1 cellular context compared by ENCODE assay signal in the genomic region with DNA sequence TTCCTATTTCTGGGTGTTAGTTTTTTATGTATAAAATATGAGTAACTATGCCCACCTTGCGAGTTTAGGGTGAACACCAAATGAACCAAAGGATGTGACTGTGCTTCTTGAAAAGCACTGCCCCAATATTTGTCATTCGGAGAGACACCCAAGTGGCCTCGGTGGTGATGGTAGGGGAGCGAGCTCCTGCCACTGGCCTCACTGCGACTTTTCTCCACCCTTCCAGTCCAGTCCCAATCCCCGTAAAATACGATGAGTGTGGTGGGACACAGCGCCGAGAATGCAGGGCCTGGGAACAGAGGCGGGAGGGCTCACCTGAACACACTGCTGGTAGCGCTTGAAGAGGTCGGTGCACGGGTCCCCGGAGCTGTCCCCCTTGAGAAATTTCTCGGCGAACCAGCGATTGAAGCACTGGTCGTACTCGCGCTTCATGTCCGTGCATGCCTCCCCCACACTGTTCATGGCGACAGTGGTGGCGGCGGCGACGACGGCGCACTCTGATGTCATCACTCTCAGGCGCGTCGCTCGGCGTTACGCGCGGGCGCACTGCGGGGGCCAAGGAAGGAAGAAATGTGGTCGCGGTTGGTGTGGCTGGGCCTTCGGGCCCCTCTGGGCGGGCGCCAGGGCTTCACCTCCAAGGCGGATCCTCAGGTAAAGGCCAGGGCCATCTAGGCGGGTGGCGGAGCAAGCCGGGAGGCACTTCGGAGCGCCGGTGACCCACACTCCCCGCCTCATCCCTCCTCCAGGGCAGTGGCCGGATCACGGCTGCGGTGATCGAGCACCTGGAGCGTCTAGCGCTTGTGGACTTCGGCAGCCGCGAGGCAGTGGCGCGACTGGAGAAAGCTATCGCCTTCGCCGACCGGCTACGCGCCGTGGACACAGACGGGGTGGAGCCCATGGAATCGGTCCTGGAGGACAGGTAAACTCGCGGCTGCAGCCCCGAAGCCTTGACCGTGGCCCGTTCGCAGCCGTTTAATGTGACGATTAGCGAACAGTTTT.
TF ChIP-seq lines count a peak whose summit lies in the region.

A gene with protein sequence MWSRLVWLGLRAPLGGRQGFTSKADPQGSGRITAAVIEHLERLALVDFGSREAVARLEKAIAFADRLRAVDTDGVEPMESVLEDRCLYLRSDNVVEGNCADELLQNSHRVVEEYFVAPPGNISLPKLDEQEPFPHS (plus strand): TSS at position 534 of the 999 bp plus-strand sequence. CDS start 37 bp downstream, at position 571.
A gene (minus strand): TSS at position 474 of the 999 bp plus-strand sequence. CDS start 12 bp downstream, at position 462.

TF ChIP-seq in HepG2, 621 proteins besides CTCF, POLR2A, EP300 and RAD21 (continued from another document and continues in another):
- TF ChIP-seq CCAR2 (optimal IDR thresholded peaks at IDR 0.05; ENCODE audit: low read depth, low read length) (no peak), ZNF672 (CRISPR knock-in tag; IDR thresholded peaks at IDR 0.05) (no peak), PITX1 (CRISPR knock-in tag; IDR thresholded peaks at IDR 0.05) (peak; percentile 60; the same call in 1 of the 2 replicates), MED8 (CRISPR knock-in tag; IDR thresholded peaks at IDR 0.05; ENCODE audit: insufficient replicate concordance) (peak; percentile 68), ZNF567 (CRISPR knock-in tag; IDR thresholded peaks at IDR 0.05; ENCODE audit: borderline replicate concordance) (peak; percentile 89; the same call in 1 of the 2 replicates), HDAC6 (IDR thresholded peaks at IDR 0.05; ENCODE audit: low read depth, low read length) (no peak), EZH2 (conservative IDR thresholded peaks at IDR 0.05; ENCODE audit: low read depth, low read length) (no peak), FOXM1 (CRISPR knock-in tag; IDR thresholded peaks at IDR 0.05) (peak; percentile 58; the same call in 1 of the 2 replicates), ZNF652 (CRISPR knock-in tag; IDR thresholded peaks at IDR 0.05; ENCODE audit: borderline replicate concordance, low read depth) (peak; percentile 35; the same call in 1 of the 2 replicates), GTF3A (CRISPR knock-in tag; conservative IDR thresholded peaks at IDR 0.05) (peak; percentile 93; the same call in 1 of the 2 replicates), ZNF329 (CRISPR knock-in tag; IDR thresholded peaks at IDR 0.05; ENCODE audit: low read depth) (peak; percentile 87), NCOR1 (IDR thresholded peaks at IDR 0.05; ENCODE audit: borderline replicate concordance, low read length) (no peak), NFIC (IDR thresholded peaks at IDR 0.05; ENCODE audit: low read length) (no peak), ZSCAN22 (CRISPR knock-in tag; IDR thresholded peaks at IDR 0.05) (no peak; the same call in 1 of the 2 replicates), KDM4B (CRISPR knock-in tag; IDR thresholded peaks at IDR 0.05) (peak; percentile 93), MATR3 (CRISPR knock-in tag; IDR thresholded peaks at IDR 0.05) (no peak), PAX8 (CRISPR knock-in tag; IDR thresholded peaks at IDR 0.05; ENCODE audit: borderline replicate concordance) (peak; percentile 88; the same call in 1 of the 2 replicates), RARG (CRISPR knock-in tag; IDR thresholded peaks at IDR 0.05; ENCODE audit: low read depth) (no peak), ZBTB8A (CRISPR knock-in tag; IDR thresholded peaks at IDR 0.05; ENCODE audit: borderline replicate concordance, low read depth) (0 out of 2 replicates have a peak, but pooled peaks have one; percentile 70), MIER3 (CRISPR knock-in tag; IDR thresholded peaks at IDR 0.05; ENCODE audit: borderline replicate concordance) (peak; percentile 97), MEF2D (CRISPR knock-in tag; IDR thresholded peaks at IDR 0.05) (peak; percentile 55)
- TF ChIP-seq, protein P1, sequence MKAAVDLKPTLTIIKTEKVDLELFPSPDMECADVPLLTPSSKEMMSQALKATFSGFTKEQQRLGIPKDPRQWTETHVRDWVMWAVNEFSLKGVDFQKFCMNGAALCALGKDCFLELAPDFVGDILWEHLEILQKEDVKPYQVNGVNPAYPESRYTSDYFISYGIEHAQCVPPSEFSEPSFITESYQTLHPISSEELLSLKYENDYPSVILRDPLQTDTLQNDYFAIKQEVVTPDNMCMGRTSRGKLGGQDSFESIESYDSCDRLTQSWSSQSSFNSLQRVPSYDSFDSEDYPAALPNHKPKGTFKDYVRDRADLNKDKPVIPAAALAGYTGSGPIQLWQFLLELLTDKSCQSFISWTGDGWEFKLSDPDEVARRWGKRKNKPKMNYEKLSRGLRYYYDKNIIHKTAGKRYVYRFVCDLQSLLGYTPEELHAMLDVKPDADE (CRISPR knock-in tag; IDR thresholded peaks at IDR 0.05), result no peak
- TF ChIP-seq, protein P2, sequence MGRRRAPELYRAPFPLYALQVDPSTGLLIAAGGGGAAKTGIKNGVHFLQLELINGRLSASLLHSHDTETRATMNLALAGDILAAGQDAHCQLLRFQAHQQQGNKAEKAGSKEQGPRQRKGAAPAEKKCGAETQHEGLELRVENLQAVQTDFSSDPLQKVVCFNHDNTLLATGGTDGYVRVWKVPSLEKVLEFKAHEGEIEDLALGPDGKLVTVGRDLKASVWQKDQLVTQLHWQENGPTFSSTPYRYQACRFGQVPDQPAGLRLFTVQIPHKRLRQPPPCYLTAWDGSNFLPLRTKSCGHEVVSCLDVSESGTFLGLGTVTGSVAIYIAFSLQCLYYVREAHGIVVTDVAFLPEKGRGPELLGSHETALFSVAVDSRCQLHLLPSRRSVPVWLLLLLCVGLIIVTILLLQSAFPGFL (CRISPR knock-in tag; IDR thresholded peaks at IDR 0.05), result no peak
- TF ChIP-seq, protein P3, sequence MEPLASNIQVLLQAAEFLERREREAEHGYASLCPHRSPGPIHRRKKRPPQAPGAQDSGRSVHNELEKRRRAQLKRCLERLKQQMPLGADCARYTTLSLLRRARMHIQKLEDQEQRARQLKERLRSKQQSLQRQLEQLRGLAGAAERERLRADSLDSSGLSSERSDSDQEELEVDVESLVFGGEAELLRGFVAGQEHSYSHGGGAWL (CRISPR knock-in tag; IDR thresholded peaks at IDR 0.05), result peak; percentile 80; the same call in 1 of the 2 replicates
- TF ChIP-seq, protein P4, sequence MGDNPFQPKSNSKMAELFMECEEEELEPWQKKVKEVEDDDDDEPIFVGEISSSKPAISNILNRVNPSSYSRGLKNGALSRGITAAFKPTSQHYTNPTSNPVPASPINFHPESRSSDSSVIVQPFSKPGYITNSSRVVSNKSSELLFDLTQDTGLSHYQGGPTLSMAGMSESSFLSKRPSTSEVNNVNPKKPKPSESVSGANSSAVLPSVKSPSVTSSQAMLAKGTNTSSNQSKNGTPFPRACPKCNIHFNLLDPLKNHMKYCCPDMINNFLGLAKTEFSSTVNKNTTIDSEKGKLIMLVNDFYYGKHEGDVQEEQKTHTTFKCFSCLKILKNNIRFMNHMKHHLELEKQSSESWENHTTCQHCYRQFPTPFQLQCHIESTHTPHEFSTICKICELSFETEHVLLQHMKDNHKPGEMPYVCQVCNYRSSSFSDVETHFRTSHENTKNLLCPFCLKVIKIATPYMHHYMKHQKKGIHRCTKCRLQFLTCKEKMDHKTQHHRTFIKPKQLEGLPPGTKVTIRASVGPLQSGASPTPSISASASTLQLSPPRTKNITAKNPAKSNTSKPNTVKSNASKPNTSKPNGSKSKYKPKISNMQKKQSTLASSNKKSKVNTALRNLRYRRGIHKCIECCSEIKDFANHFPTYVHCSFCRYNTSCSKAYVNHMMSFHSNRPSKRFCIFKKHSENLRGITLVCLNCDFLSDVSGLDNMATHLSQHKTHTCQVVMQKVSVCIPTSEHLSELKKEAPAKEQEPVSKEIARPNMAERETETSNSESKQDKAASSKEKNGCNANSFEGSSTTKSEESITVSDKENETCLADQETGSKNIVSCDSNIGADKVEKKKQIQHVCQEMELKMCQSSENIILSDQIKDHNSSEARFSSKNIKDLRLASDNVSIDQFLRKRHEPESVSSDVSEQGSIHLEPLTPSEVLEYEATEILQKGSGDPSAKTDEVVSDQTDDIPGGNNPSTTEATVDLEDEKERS (CRISPR knock-in tag; IDR thresholded peaks at IDR 0.05), result 0 out of 2 replicates have a peak, but pooled peaks have one; percentile 72
- TF ChIP-seq, protein P5, sequence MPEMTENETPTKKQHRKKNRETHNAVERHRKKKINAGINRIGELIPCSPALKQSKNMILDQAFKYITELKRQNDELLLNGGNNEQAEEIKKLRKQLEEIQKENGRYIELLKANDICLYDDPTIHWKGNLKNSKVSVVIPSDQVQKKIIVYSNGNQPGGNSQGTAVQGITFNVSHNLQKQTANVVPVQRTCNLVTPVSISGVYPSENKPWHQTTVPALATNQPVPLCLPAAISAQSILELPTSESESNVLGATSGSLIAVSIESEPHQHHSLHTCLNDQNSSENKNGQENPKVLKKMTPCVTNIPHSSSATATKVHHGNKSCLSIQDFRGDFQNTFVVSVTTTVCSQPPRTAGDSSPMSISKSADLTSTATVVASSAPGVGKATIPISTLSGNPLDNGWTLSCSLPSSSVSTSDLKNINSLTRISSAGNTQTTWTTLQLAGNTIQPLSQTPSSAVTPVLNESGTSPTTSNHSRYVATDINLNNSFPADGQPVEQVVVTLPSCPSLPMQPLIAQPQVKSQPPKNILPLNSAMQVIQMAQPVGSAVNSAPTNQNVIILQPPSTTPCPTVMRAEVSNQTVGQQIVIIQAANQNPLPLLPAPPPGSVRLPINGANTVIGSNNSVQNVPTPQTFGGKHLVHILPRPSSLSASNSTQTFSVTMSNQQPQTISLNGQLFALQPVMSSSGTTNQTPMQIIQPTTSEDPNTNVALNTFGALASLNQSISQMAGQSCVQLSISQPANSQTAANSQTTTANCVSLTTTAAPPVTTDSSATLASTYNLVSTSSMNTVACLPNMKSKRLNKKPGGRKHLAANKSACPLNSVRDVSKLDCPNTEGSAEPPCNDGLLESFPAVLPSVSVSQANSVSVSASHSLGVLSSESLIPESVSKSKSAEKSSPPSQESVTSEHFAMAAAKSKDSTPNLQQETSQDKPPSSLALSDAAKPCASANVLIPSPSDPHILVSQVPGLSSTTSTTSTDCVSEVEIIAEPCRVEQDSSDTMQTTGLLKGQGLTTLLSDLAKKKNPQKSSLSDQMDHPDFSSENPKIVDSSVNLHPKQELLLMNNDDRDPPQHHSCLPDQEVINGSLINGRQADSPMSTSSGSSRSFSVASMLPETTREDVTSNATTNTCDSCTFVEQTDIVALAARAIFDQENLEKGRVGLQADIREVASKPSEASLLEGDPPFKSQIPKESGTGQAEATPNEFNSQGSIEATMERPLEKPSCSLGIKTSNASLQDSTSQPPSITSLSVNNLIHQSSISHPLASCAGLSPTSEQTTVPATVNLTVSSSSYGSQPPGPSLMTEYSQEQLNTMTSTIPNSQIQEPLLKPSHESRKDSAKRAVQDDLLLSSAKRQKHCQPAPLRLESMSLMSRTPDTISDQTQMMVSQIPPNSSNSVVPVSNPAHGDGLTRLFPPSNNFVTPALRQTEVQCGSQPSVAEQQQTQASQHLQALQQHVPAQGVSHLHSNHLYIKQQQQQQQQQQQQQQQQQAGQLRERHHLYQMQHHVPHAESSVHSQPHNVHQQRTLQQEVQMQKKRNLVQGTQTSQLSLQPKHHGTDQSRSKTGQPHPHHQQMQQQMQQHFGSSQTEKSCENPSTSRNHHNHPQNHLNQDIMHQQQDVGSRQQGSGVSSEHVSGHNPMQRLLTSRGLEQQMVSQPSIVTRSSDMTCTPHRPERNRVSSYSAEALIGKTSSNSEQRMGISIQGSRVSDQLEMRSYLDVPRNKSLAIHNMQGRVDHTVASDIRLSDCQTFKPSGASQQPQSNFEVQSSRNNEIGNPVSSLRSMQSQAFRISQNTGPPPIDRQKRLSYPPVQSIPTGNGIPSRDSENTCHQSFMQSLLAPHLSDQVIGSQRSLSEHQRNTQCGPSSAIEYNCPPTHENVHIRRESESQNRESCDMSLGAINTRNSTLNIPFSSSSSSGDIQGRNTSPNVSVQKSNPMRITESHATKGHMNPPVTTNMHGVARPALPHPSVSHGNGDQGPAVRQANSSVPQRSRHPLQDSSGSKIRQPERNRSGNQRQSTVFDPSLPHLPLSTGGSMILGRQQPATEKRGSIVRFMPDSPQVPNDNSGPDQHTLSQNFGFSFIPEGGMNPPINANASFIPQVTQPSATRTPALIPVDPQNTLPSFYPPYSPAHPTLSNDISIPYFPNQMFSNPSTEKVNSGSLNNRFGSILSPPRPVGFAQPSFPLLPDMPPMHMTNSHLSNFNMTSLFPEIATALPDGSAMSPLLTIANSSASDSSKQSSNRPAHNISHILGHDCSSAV (CRISPR knock-in tag; IDR thresholded peaks at IDR 0.05; ENCODE audit: borderline replicate concordance), result no peak
- TF ChIP-seq, protein P6, sequence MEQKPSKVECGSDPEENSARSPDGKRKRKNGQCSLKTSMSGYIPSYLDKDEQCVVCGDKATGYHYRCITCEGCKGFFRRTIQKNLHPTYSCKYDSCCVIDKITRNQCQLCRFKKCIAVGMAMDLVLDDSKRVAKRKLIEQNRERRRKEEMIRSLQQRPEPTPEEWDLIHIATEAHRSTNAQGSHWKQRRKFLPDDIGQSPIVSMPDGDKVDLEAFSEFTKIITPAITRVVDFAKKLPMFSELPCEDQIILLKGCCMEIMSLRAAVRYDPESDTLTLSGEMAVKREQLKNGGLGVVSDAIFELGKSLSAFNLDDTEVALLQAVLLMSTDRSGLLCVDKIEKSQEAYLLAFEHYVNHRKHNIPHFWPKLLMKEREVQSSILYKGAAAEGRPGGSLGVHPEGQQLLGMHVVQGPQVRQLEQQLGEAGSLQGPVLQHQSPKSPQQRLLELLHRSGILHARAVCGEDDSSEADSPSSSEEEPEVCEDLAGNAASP (CRISPR knock-in tag; IDR thresholded peaks at IDR 0.05; ENCODE audit: borderline replicate concordance), result peak; percentile 82
- TF ChIP-seq, protein P7, sequence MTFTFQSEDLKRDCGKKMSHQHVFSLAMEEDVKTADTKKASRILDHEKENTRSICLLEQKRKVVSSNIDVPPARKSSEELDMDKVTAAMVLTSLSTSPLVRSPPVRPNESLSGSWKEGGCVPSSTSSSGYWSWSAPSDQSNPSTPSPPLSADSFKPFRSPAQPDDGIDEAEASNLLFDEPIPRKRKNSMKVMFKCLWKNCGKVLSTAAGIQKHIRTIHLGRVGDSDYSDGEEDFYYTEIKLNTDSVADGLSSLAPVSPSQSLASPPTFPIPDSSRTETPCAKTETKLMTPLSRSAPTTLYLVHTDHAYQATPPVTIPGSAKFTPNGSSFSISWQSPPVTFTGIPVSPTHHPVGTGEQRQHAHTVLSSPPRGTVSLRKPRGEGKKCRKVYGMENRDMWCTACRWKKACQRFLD (CRISPR knock-in tag; IDR thresholded peaks at IDR 0.05; ENCODE audit: borderline replicate concordance), result peak; percentile 79; the same call in 1 of the 2 replicates
- TF ChIP-seq, protein P8, sequence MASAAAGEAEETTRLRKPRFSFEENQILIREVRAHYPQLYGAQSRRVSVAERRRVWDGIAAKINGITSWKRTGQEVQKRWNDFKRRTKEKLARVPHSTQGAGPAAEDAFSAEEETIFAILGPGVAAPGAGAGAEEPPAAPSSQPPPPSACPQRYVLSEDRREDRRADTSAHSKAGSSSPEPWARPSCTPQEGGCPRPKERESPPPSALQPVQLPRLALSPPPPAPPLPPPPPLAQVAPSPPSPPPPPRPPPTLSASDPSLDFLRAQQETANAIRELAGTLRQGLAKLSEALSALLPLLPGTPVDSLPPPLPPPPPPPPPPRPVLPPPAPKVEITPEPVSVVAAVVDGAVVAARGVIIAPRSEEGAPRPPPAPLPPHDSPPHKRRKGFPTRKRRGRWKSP (CRISPR knock-in tag; IDR thresholded peaks at IDR 0.05), result peak; percentile 74; the same call in 1 of the 2 replicates
